Comparison of ENCODE assay signal across 24 cellular contexts in the genomic region with DNA sequence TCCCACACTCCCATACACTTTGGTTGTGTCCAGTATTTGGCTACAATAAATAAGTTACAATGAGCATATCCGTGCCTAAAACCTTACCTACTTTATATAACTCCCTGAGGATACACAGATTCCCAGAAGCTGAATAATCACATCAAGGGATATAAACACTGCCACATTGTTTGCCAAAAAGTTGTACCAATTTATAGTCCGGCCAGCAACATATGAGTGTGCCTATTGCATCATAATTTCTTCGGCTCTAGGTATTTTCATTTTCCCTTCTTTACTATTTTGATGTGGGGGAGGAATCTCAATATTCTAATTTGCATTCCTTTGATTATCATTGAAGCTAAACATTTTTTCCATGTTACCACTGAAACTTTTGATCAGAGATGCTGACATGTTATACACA.
DNase-seq lines count a peak whose midpoint lies in the region; ATAC-seq and TF ChIP-seq lines count a peak whose summit lies in the region.
"Had no signal": no experiment of that assay in that cellular context is flagged by ENCODE, and none has a peak within 500 bp of the region (broad histone marks: within the 10 kb centered on the region; RNA-seq: fewer than 3 reads in every experiment).

No MANE protein-coding gene starts in this region.

- H3K4me3 ChIP-seq in OCI-LY3 (ENCODE audit: low read length) (peak overlapping the region; percentile 64), skeletal muscle cell (ENCODE audit: low read depth, low read length) (no peak overlapping the region)
- H3K4me3 ChIP-seq: adrenal gland; BLaER1 treated with 17β-estradiol and CSF1 and Interleukin-3, amounts not matched to agents 10 nM and 100 nM; dorsolateral prefrontal cortex; GM23338; lung had no signal

- H3K4me1 ChIP-seq in OCI-LY3 (ENCODE audit: low read length), result peaks cover 34% of the 10 kb centered on the region
- H3K4me1 ChIP-seq: adrenal gland; BLaER1 treated with 17β-estradiol and CSF1 and Interleukin-3, amounts not matched to agents 10 nM and 100 nM had no signal

- ATAC-seq in GM19328 (IDR thresholded peaks at IDR 0.05; ENCODE audit: unreplicated experiment), result peak; percentile 11
- peak; percentile 4 for ATAC-seq in HG02884 (IDR thresholded peaks at IDR 0.05; ENCODE audit: unreplicated experiment)
- ATAC-seq in HG02840 (IDR thresholded peaks at IDR 0.05; ENCODE audit: low FRiP score, unreplicated experiment), result no peak
- ATAC-seq in HG02973 (IDR thresholded peaks at IDR 0.05; ENCODE audit: unreplicated experiment), result no peak
- ATAC-seq: GM23338; stimulated activated memory B cell treated with anti-CD40 and anti-IgM and Interleukin-4, amounts not matched to agents 10 μg/mL and 1 μg/mL and 100 μg/mL, for 72 hours had no signal

- peak overlapping the region; percentile 77 for H3K4me2 ChIP-seq in OCI-LY3 (ENCODE audit: low read length)
- H3K4me2 ChIP-seq: BLaER1 treated with 17β-estradiol and CSF1 and Interleukin-3, amounts not matched to agents 10 nM and 100 nM; GM23338 had no signal

- H3K79me2 ChIP-seq in OCI-LY3 (ENCODE audit: low read length), result no peaks in the 10 kb centered on the region

- no peak overlapping the region for H2AFZ ChIP-seq in OCI-LY3 (ENCODE audit: low read depth, low read length)
- H2AFZ ChIP-seq: GM23338 had no signal

- no peak for TF ChIP-seq CTCF in OCI-LY3 (IDR thresholded peaks at IDR 0.05; ENCODE audit: low read depth, low read length)

- H3K27me3 ChIP-seq in OCI-LY3 (ENCODE audit: low read depth, low read length), result peaks cover 4% of the 10 kb centered on the region

- H3K9ac ChIP-seq in OCI-LY3 (ENCODE audit: low read length), result peak overlapping the region; percentile 35; the same call in 1 of the 2 replicates
- H3K9ac ChIP-seq: BLaER1 treated with 17β-estradiol and CSF1 and Interleukin-3, amounts not matched to agents 10 nM and 100 nM had no signal

- no peaks in the 10 kb centered on the region for H3K9me3 ChIP-seq in OCI-LY3 (ENCODE audit: insufficient read depth, low read length)
- H3K9me3 ChIP-seq: adrenal gland had no signal

- peak overlapping the region; percentile 69 for H3K27ac ChIP-seq in OCI-LY3 (ENCODE audit: low read length)
- H3K27ac ChIP-seq: adrenal gland; BLaER1 treated with 17β-estradiol and CSF1 and Interleukin-3, amounts not matched to agents 10 nM and 100 nM; dorsolateral prefrontal cortex had no signal

- DNase-seq in skeletal muscle cell (ENCODE audit: low read depth), result peak; percentile 4
- no peak for DNase-seq in epidermal melanocyte (ENCODE audit: insufficient read length, low spot score)
- DNase-seq: activated CD4-positive, alpha-beta memory T cell treated with anti-CD3 and anti-CD28 coated beads, Interleukin-2, amount 10 ng/mL, durations not matched to agents 7 days and 5 days; activated CD8-positive, alpha-beta memory T cell treated with anti-CD3 and anti-CD28 coated beads, Interleukin-2, amount 50 U/mL, for 48 hours; activated naive CD4-positive, alpha-beta T cell treated with anti-CD3 and anti-CD28 coated beads, Interleukin-2, amount 10 ng/mL, durations not matched to agents 7 days and 5 days; adrenal gland; dorsolateral prefrontal cortex; hippocampal formation; KBM-7; NCI-H1417; NCI-H2081 treated with DMSO at 0.1 percent for 48 hours; NCI-H226; NCI-H69; SHP77 treated with DMSO at 0.1 percent for 48 hours; substantia nigra had no signal

- H4K20me1 ChIP-seq in OCI-LY3 (ENCODE audit: insufficient read depth, low read length), result no peaks in the 10 kb centered on the region
- H4K20me1 ChIP-seq: BLaER1 treated with 17β-estradiol and CSF1 and Interleukin-3, amounts not matched to agents 10 nM and 100 nM had no signal

- H3K36me3 ChIP-seq in OCI-LY3 (replicated peaks; ENCODE audit: low read depth, low read length), result no peaks in the 10 kb centered on the region
- H3K36me3 ChIP-seq: adrenal gland; BLaER1 treated with 17β-estradiol and CSF1 and Interleukin-3, amounts not matched to agents 10 nM and 100 nM had no signal

Comparison
In these comparisons a context has a peak if more than half of its experiments do, and no peak if none do; other contexts are left out.
1. ATAC-seq: peak in GM19328 (single experiment) and HG02884 (single experiment); none in HG02840 (single experiment) and HG02973 (single experiment).